In genomic region chr18:1488957-1489356, GRCh38 we compare ENCODE assay signal across 29 cellular contexts.
DNase-seq lines count a peak whose midpoint lies in the region; ATAC-seq, FAIRE-seq and TF ChIP-seq lines count a peak whose summit lies in the region.
"Had no signal": no experiment of that assay in that cellular context is flagged by ENCODE, and none has a peak within 500 bp of the region (broad histone marks: within the 10 kb centered on the region; RNA-seq: fewer than 3 reads in every experiment).

No MANE protein-coding gene starts in this region.

- DNase-seq in NCI-H510A (lab: John Stamatoyannopoulos, UW), result peak; percentile 6
- no peak for DNase-seq in NCI-H510A treated with DMSO at 0.1 percent for 48 hours (lab: John Stamatoyannopoulos, UW)
- peak; percentile 80 for DNase-seq in NCI-H2029 treated with DMSO at 0.1 percent for 48 hours (lab: John Stamatoyannopoulos, UW)
- peak; percentile 86 for DNase-seq in NCI-H446 treated with DMSO at 0.1 percent for 48 hours (lab: John Stamatoyannopoulos, UW)
- no peak for DNase-seq in HepG2 (ENCODE audit: low spot score)
- DNase-seq in activated T-helper 1 cell treated with anti-CD3 and anti-CD28 coated beads, Interleukin-12 subunit alpha, Interleukin-12 subunit beta, Interleukin-2, Interleukin-4 antibody, amounts not matched to agents 30 ng/mL and 10 ng/mL and 1 ng/mL, durations not matched to agents 14 hours and 24 hours and 36 hours (ENCODE audit: low spot score), result no peak
- no peak for DNase-seq in effector CD8-positive, alpha-beta T cell (lab: John Stamatoyannopoulos, UW)
- DNase-seq in WTC11 (ENCODE audit: low spot score), result no peak
- DNase-seq: activated CD4-positive, alpha-beta memory T cell treated with anti-CD3 and anti-CD28 coated beads, Interleukin-2, amount 10 ng/mL, durations not matched to agents 7 days and 5 days; activated effector memory CD4-positive, alpha-beta T cell treated with Interleukin-2 at 50 U/mL for 16 hours; activated naive CD8-positive, alpha-beta T cell treated with anti-CD3 and anti-CD28 coated beads, Interleukin-2, amount 10 ng/mL, durations not matched to agents 7 days and 5 days; CD8-positive, alpha-beta memory T cell; heart left ventricle; left cardiac atrium; mammary epithelial cell; right cardiac atrium; SIG-M5; spleen; stimulated activated CD4-positive, alpha-beta T cell treated with anti-CD3 and anti-CD28 coated beads, Interleukin-2, amount 100 ng/mL, for 48 hours; uterus had no signal

- CTCF ChIA-PET in HepG2 (lab: Yijun Ruan, JAX; ENCODE audit: low intra/inter-chr PET ratio, low total read pairs), result no interaction called here
- CTCF ChIA-PET in WTC11 (lab: Charles Lee), result no interaction called here

- FAIRE-seq in HepG2 (lab: Jason Lieb, UNC), result no peak
- FAIRE-seq: A204.1, astrocyte, GM19239 had no signal

- no peak for TF ChIP-seq EP300 in HepG2 (IDR thresholded peaks at IDR 0.05; ENCODE audit: low read depth in 2 of 2, low read length in 2 of 2)
- no peak for TF ChIP-seq EP300 in HepG2 (CRISPR knock-in tag; IDR thresholded peaks at IDR 0.05; ENCODE audit: borderline replicate concordance)

- TF ChIP-seq CTCF in HepG2 (CRISPR knock-in tag; IDR thresholded peaks at IDR 0.05) (no peak), WTC11 (IDR thresholded peaks at IDR 0.05) (no peak)

- 0% methylated on average over 1 of the region's 1 CpG for WGBS in HepG2 (ENCODE audit: low lambda C conversion rate)

- BruUV-seq in HepG2 (replicated peaks; lab: Mats Ljungman, UMichigan), result no TSS peak

- no peaks in the 10 kb centered on the region for H3K4me1 Mint-ChIP-seq in activated T-helper 1 cell treated with anti-CD3 and anti-CD28 coated beads, Interleukin-12 subunit alpha, Interleukin-12 subunit beta, Interleukin-2, Interleukin-4 antibody, amounts not matched to agents 30 ng/mL and 10 ng/mL and 1 ng/mL, durations not matched to agents 14 hours and 24 hours and 36 hours (ENCODE audit: low read depth)
- no peaks in the 10 kb centered on the region for H3K4me1 Mint-ChIP-seq in WTC11
- H3K4me1 Mint-ChIP-seq: activated CD4-positive, alpha-beta memory T cell treated with anti-CD3 and anti-CD28 coated beads, Interleukin-2, amount 10 ng/mL, durations not matched to agents 7 days and 5 days; activated naive CD8-positive, alpha-beta T cell treated with anti-CD3 and anti-CD28 coated beads, Interleukin-2, amount 10 ng/mL, durations not matched to agents 7 days and 5 days; CD8-positive, alpha-beta memory T cell; central memory CD8-positive, alpha-beta T cell; IgD-negative memory B cell; stimulated activated effector memory CD8-positive, alpha-beta T cell treated with anti-CD3 and anti-CD28 coated beads, Interleukin-12 subunit alpha, Interleukin-12 subunit beta, amount 100 ng/mL, for 72 hours had no signal

- no peaks in the 10 kb centered on the region for H4K20me1 ChIP-seq in HepG2 (ENCODE audit: insufficient read depth, low read length)

- no peaks in the 10 kb centered on the region for H3K36me3 Mint-ChIP-seq in activated T-helper 1 cell treated with anti-CD3 and anti-CD28 coated beads, Interleukin-12 subunit alpha, Interleukin-12 subunit beta, Interleukin-2, Interleukin-4 antibody, amounts not matched to agents 30 ng/mL and 10 ng/mL and 1 ng/mL, durations not matched to agents 14 hours and 24 hours and 36 hours (ENCODE audit: low read depth)
- no peaks in the 10 kb centered on the region; the same call in 1 of the 2 replicates for H3K36me3 Mint-ChIP-seq in WTC11
- H3K36me3 Mint-ChIP-seq: activated naive CD8-positive, alpha-beta T cell treated with anti-CD3 and anti-CD28 coated beads, Interleukin-2, amount 10 ng/mL, durations not matched to agents 7 days and 5 days; CD8-positive, alpha-beta memory T cell; IgD-negative memory B cell; stimulated activated effector memory CD8-positive, alpha-beta T cell treated with anti-CD3 and anti-CD28 coated beads, Interleukin-12 subunit alpha, Interleukin-12 subunit beta, amount 100 ng/mL, for 72 hours had no signal

- peaks cover 7% of the 10 kb centered on the region for H3K9me3 Mint-ChIP-seq in activated T-helper 1 cell treated with anti-CD3 and anti-CD28 coated beads, Interleukin-12 subunit alpha, Interleukin-12 subunit beta, Interleukin-2, Interleukin-4 antibody, amounts not matched to agents 30 ng/mL and 10 ng/mL and 1 ng/mL, durations not matched to agents 14 hours and 24 hours and 36 hours
- peaks cover 20% of the 10 kb centered on the region for H3K9me3 Mint-ChIP-seq in WTC11

- TF ChIP-seq POLR2A in HepG2 (IDR thresholded peaks at IDR 0.05; ENCODE audit: insufficient read depth in 1 of 2, low read depth in 2 of 2, low read length in 2 of 2), result no peak

- H3K4me2 ChIP-seq in HepG2 (ENCODE audit: low read depth, low read length), result no peak overlapping the region

- no peak overlapping the region for H3K4me3 Mint-ChIP-seq in activated T-helper 1 cell treated with anti-CD3 and anti-CD28 coated beads, Interleukin-12 subunit alpha, Interleukin-12 subunit beta, Interleukin-2, Interleukin-4 antibody, amounts not matched to agents 30 ng/mL and 10 ng/mL and 1 ng/mL, durations not matched to agents 14 hours and 24 hours and 36 hours
- no peak overlapping the region for H3K4me3 Mint-ChIP-seq in WTC11
- H3K4me3 Mint-ChIP-seq: activated CD4-positive, alpha-beta memory T cell treated with anti-CD3 and anti-CD28 coated beads, Interleukin-2, amount 10 ng/mL, durations not matched to agents 7 days and 5 days; activated naive CD8-positive, alpha-beta T cell treated with anti-CD3 and anti-CD28 coated beads, Interleukin-2, amount 10 ng/mL, durations not matched to agents 7 days and 5 days; CD8-positive, alpha-beta memory T cell; central memory CD8-positive, alpha-beta T cell; IgD-negative memory B cell; stimulated activated effector memory CD8-positive, alpha-beta T cell treated with anti-CD3 and anti-CD28 coated beads, Interleukin-12 subunit alpha, Interleukin-12 subunit beta, amount 100 ng/mL, for 72 hours had no signal

- H3K36me3 ChIP-seq in HepG2 (replicated peaks in 1 of 2; ENCODE audit: control insufficient read depth in 1 of 2, insufficient read depth in 2 of 2, low read length in 2 of 2), result no peaks in the 10 kb centered on the region
- H3K36me3 ChIP-seq: heart left ventricle, spleen, suprapubic skin, uterus had no signal

- TF ChIP-seq RAD21 in HepG2 (CRISPR knock-in tag; IDR thresholded peaks at IDR 0.05), result no peak

- H2AFZ ChIP-seq in HepG2 (ENCODE audit: low read length), result no peak overlapping the region
- H2AFZ ChIP-seq: parathyroid adenoma had no signal

- H3K4me3 ChIP-seq in HepG2 (replicated peaks in 1 of 3; ENCODE audit: insufficient read depth in 1 of 3, low read depth in 2 of 3, low read length in 3 of 3), result no peak overlapping the region
- H3K4me3 ChIP-seq: heart left ventricle, spleen, suprapubic skin, uterus had no signal

- H3K9ac ChIP-seq in HepG2 (ENCODE audit: insufficient read depth, low read depth, low read length), result no peak overlapping the region
- H3K9ac ChIP-seq: parathyroid adenoma had no signal

- in situ Hi-C loops in HepG2 (cut with HindIII; ENCODE audit: extremely low pct_ligation_motif_present, low pct_unique_long_range_greater_than_20kb), result no loop called here

- no peak for ATAC-seq in HepG2
- ATAC-seq in WTC11, result no peak
- ATAC-seq: HCT116, heart left ventricle, left cardiac atrium, right cardiac atrium had no signal

- H3K27me3 Mint-ChIP-seq in activated T-helper 1 cell treated with anti-CD3 and anti-CD28 coated beads, Interleukin-12 subunit alpha, Interleukin-12 subunit beta, Interleukin-2, Interleukin-4 antibody, amounts not matched to agents 30 ng/mL and 10 ng/mL and 1 ng/mL, durations not matched to agents 14 hours and 24 hours and 36 hours (ENCODE audit: insufficient read depth), result no peaks in the 10 kb centered on the region
- H3K27me3 Mint-ChIP-seq in WTC11 (ENCODE audit: low read depth), result no peaks in the 10 kb centered on the region
- H3K27me3 Mint-ChIP-seq: activated CD4-positive, alpha-beta memory T cell treated with anti-CD3 and anti-CD28 coated beads, Interleukin-2, amount 10 ng/mL, durations not matched to agents 7 days and 5 days; activated naive CD8-positive, alpha-beta T cell treated with anti-CD3 and anti-CD28 coated beads, Interleukin-2, amount 10 ng/mL, durations not matched to agents 7 days and 5 days; CD8-positive, alpha-beta memory T cell; central memory CD8-positive, alpha-beta T cell; IgD-negative memory B cell had no signal

- POLR2A ChIA-PET in HepG2 (lab: Yijun Ruan, JAX) (no interaction called here), WTC11 (lab: Charles Lee) (no interaction called here)

- intact Hi-C loops in HepG2 (cut with micrococcal nuclease; ENCODE audit: unreplicated experiment), result no loop called here
- intact Hi-C loops in activated T-helper 1 cell treated with anti-CD3 and anti-CD28 coated beads, Interleukin-12 subunit alpha, Interleukin-12 subunit beta, Interleukin-2, Interleukin-4 antibody, amounts not matched to agents 30 ng/mL and 10 ng/mL and 1 ng/mL, durations not matched to agents 14 hours and 24 hours and 36 hours (cut with micrococcal nuclease), result no loop called here

- H3K9me3 ChIP-seq in HepG2 (ENCODE audit: low read length), result no peaks in the 10 kb centered on the region
- H3K9me3 ChIP-seq: suprapubic skin, uterus had no signal

- H3K27ac ChIP-seq in HepG2 (ENCODE audit: extremely low read length, insufficient read depth, low read length), result no peak overlapping the region
- H3K27ac ChIP-seq: heart left ventricle, parathyroid adenoma, spleen, suprapubic skin, uterus had no signal

- H3K27ac Mint-ChIP-seq in activated T-helper 1 cell treated with anti-CD3 and anti-CD28 coated beads, Interleukin-12 subunit alpha, Interleukin-12 subunit beta, Interleukin-2, Interleukin-4 antibody, amounts not matched to agents 30 ng/mL and 10 ng/mL and 1 ng/mL, durations not matched to agents 14 hours and 24 hours and 36 hours, result no peak overlapping the region
- H3K27ac Mint-ChIP-seq in WTC11, result no peak overlapping the region
- H3K27ac Mint-ChIP-seq: activated CD4-positive, alpha-beta memory T cell treated with anti-CD3 and anti-CD28 coated beads, Interleukin-2, amount 10 ng/mL, durations not matched to agents 7 days and 5 days; activated naive CD8-positive, alpha-beta T cell treated with anti-CD3 and anti-CD28 coated beads, Interleukin-2, amount 10 ng/mL, durations not matched to agents 7 days and 5 days; CD8-positive, alpha-beta memory T cell; IgD-negative memory B cell; stimulated activated effector memory CD8-positive, alpha-beta T cell treated with anti-CD3 and anti-CD28 coated beads, Interleukin-12 subunit alpha, Interleukin-12 subunit beta, amount 100 ng/mL, for 72 hours had no signal

- H3K79me2 ChIP-seq in HepG2 (ENCODE audit: insufficient read depth, low read length), result no peaks in the 10 kb centered on the region
- H3K79me2 ChIP-seq: parathyroid adenoma had no signal

- no peaks in the 10 kb centered on the region for H3K4me1 ChIP-seq in HepG2 (ENCODE audit: insufficient read depth, low read length)
- H3K4me1 ChIP-seq: heart left ventricle, parathyroid adenoma, spleen, suprapubic skin, uterus had no signal

- no peaks in the 10 kb centered on the region for H3K27me3 ChIP-seq in HepG2 (ENCODE audit: control insufficient read depth in 1 of 2, insufficient read depth in 2 of 2, low read length in 2 of 2)
- H3K27me3 ChIP-seq: heart left ventricle, spleen, suprapubic skin, uterus had no signal

TF ChIP-seq in HepG2, 621 proteins besides CTCF, POLR2A, EP300 and RAD21 (continues in another document):
- TF ChIP-seq CEBPG (CRISPR knock-in tag; IDR thresholded peaks at IDR 0.05), result no peak
- TF ChIP-seq ZNF263 (CRISPR knock-in tag; IDR thresholded peaks at IDR 0.05), result no peak

TF ChIP-seq in WTC11, 78 proteins besides CTCF, POLR2A, EP300 and RAD21 (continues in another document):
- TF ChIP-seq SOX15 (CRISPR knock-in tag; IDR thresholded peaks at IDR 0.05), result no peak

Comparison
In these comparisons a context has a peak if more than half of its experiments do, and no peak if none do; other contexts are left out.
1. DNase-seq: peak in NCI-H510A (single experiment), NCI-H2029 treated with DMSO at 0.1 percent for 48 hours (single experiment) and NCI-H446 treated with DMSO at 0.1 percent for 48 hours (single experiment); none in NCI-H510A treated with DMSO at 0.1 percent for 48 hours (single experiment), HepG2 (single experiment), activated T-helper 1 cell treated with anti-CD3 and anti-CD28 coated beads, Interleukin-12 subunit alpha, Interleukin-12 subunit beta, Interleukin-2, Interleukin-4 antibody, amounts not matched to agents 30 ng/mL and 10 ng/mL and 1 ng/mL, durations not matched to agents 14 hours and 24 hours and 36 hours (single experiment), effector CD8-positive, alpha-beta T cell (single experiment) and WTC11 (single experiment).